In the genomic region with DNA sequence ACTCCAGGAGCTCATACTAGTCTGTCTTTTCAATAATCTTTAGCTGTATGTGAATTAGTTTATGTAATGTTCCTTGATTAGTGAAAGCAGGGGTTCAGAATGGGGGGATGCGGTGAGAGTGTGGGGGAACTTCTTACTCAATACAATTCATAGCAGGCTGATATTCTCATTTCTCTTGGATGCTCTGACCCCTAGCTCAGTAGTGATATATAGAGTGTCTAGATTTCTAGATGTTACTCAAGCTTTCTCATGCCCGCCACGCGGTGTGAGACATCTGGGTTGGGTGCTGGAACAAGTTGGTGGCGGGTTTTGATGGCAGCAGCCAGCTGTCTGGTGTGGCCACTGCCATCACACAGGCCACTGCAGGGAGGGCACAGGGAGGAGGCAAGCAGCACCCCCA, we compare ENCODE assay signal across 24 cellular contexts.
"Had no signal": no experiment of that assay in that cellular context is flagged by ENCODE, and none has a peak within 500 bp of the region (broad histone marks: within the 10 kb centered on the region; RNA-seq: fewer than 3 reads in every experiment).

No MANE protein-coding gene starts in this region.

- H3K4me1 Mint-ChIP-seq: T-helper 17 cell had no signal

- H3K9me3 ChIP-seq: lower lobe of right lung, mucosa of descending colon, stomach, transverse colon, uterus had no signal

- H3K27ac Mint-ChIP-seq: activated B cell treated with CpG ODN at 0.5 μM for 24 hours; activated CD4-positive, alpha-beta T cell treated with anti-CD3 and anti-CD28 coated beads, Interleukin-2, amount 10 ng/mL, durations not matched to agents 24 days and 14 days; activated naive CD4-positive, alpha-beta T cell treated with anti-CD3 and anti-CD28 coated beads, Interleukin-2, amount 10 ng/mL, durations not matched to agents 7 days and 5 days; activated T-cell treated with anti-CD3 and anti-CD28 coated beads, Interleukin-2, amount 50 U/mL, for 24 hours; dendritic cell treated with granulocyte-macrophage colony-stimulating factor and Interleukin-4, amounts not matched to agents 40 ng/mL and 50 ng/mL, for 4 days; T-helper 17 cell had no signal

- H3K9me3 Mint-ChIP-seq: activated B cell treated with CpG ODN at 0.5 μM for 24 hours; activated naive CD4-positive, alpha-beta T cell treated with anti-CD3 and anti-CD28 coated beads, Interleukin-2, amount 10 ng/mL, durations not matched to agents 7 days and 5 days; activated T-cell treated with anti-CD3 and anti-CD28 coated beads, Interleukin-2, amount 50 U/mL, for 24 hours; dendritic cell treated with granulocyte-macrophage colony-stimulating factor and Interleukin-4, amounts not matched to agents 40 ng/mL and 50 ng/mL, for 4 days had no signal

- ATAC-seq: lower lobe of right lung, mucosa of descending colon, sciatic nerve, T-helper 17 cell had no signal

- H3K27ac ChIP-seq: brain microvascular endothelial cell, lower lobe of right lung, stomach, transverse colon, uterus had no signal

- H3K27me3 ChIP-seq: brain microvascular endothelial cell had no signal

- DNase-seq: activated B cell treated with CpG ODN at 0.5 μM for 24 hours; activated CD4-positive, alpha-beta T cell treated with anti-CD3 and anti-CD28 coated beads, Interleukin-2, amount 10 ng/mL, durations not matched to agents 24 days and 14 days; activated effector memory CD4-positive, alpha-beta T cell treated with Interleukin-2 at 50 U/mL for 16 hours; activated naive CD4-positive, alpha-beta T cell treated with anti-CD3 and anti-CD28 coated beads, Interleukin-2, amount 10 ng/mL, durations not matched to agents 7 days and 5 days; activated T-cell treated with anti-CD3 and anti-CD28 coated beads, Interleukin-2, amount 50 U/mL, for 24 hours; aorta; brain microvascular endothelial cell; caudate nucleus; effector CD4-positive, alpha-beta T cell; erythroblast; foreskin fibroblast; kidney; lower lobe of right lung; mesendoderm; small intestine; stimulated activated CD4-positive, alpha-beta T cell treated with anti-CD3 and anti-CD28 coated beads, Interleukin-4, amount 100 ng/mL, for 24 hours; stomach; SW 1271; T-helper 17 cell; transverse colon; uterus had no signal

- H3K36me3 Mint-ChIP-seq: activated naive CD4-positive, alpha-beta T cell treated with anti-CD3 and anti-CD28 coated beads, Interleukin-2, amount 10 ng/mL, durations not matched to agents 7 days and 5 days had no signal

- H3K36me3 ChIP-seq: brain microvascular endothelial cell, lower lobe of right lung, stomach, transverse colon, uterus had no signal

- H3K4me3 Mint-ChIP-seq: activated B cell treated with CpG ODN at 0.5 μM for 24 hours; activated CD4-positive, alpha-beta T cell treated with anti-CD3 and anti-CD28 coated beads, Interleukin-2, amount 10 ng/mL, durations not matched to agents 24 days and 14 days; activated naive CD4-positive, alpha-beta T cell treated with anti-CD3 and anti-CD28 coated beads, Interleukin-2, amount 10 ng/mL, durations not matched to agents 7 days and 5 days; dendritic cell treated with granulocyte-macrophage colony-stimulating factor and Interleukin-4, amounts not matched to agents 40 ng/mL and 50 ng/mL, for 4 days; T-helper 17 cell had no signal

- H3K4me3 ChIP-seq: lower lobe of right lung, mucosa of descending colon, stomach, transverse colon, uterus had no signal
